In genomic region chr4:6991771-6992557, GRCh38 we compare ENCODE assay signal across 8 cellular contexts. TPM values are rescaled to one million over a fixed set of nuclear protein-coding genes. Genes with fewer than 3 reads are reported as not detected.
DNase-seq lines count a peak whose midpoint lies in the region; ATAC-seq, FAIRE-seq and TF ChIP-seq lines count a peak whose summit lies in the region.

No MANE protein-coding gene starts in this region.

- H3K36me3 ChIP-seq in GM12878 (ENCODE audit: control insufficient read depth in 2 of 2, insufficient read depth in 2 of 2, low read length in 1 of 2): peaks cover 1 to 17% of the 10 kb centered on the region in 2 experiments; a peak in 3 of 4 replicates

- peak overlapping the region; percentile 56 for H3K27ac ChIP-seq in GM12878 (ENCODE audit: control insufficient read depth, insufficient read depth)

- H3K4me1 ChIP-seq in GM12878 (ENCODE audit: control insufficient read depth, insufficient read depth, low read length): peaks cover 32% of the 10 kb centered on the region

- in situ Hi-C loops in GM12878 (cut with MboI): no loop called here

- 65% methylated on average over 15 of the region's 15 CpGs for WGBS in GM12878 (ENCODE audit: insufficient coverage, insufficient replicate concordance, low lambda C conversion rate, missing lambda C conversion rate)

- FAIRE-seq in GM12878 (lab: Jason Lieb, UNC): no peak

- H3K79me2 ChIP-seq in GM12878 (ENCODE audit: control insufficient read depth, insufficient read depth, low read length): peaks cover 34% of the 10 kb centered on the region

- H3K4me3 ChIP-seq in GM12878: no peak overlapping the region

- RAD21 ChIA-PET in GM12878 (lab: Charles Lee; ENCODE audit: unreplicated experiment): interaction anchor here (0.7 to 1.4 kb wide), 3 partner anchors 16 to 79 kb away, joined by 3 read pairs; no protein-coding TSS in a partner anchor

- no peaks in the 10 kb centered on the region for H4K20me1 ChIP-seq in GM12878 (ENCODE audit: control insufficient read depth, insufficient read depth)

- no peaks in the 10 kb centered on the region for H3K27me3 ChIP-seq in GM12878 (replicated peaks in 1 of 2; ENCODE audit: control insufficient read depth in 2 of 2, insufficient read depth in 2 of 2, low read length in 1 of 2)

- POLR2A ChIA-PET in GM12878 (lab: Charles Lee): no interaction called here

- ATAC-seq in GM12878: peak; percentile 15; the same call in 2 of the 3 replicates
- ATAC-seq in activated CD4-positive, CD25-positive, alpha-beta regulatory T cell treated with anti-CD3 and anti-CD28 coated beads, Interleukin-2, amount 50 U/mL, for 24 hours: no peak

- peak; percentile 71 for DNase-seq in AG08395 (ENCODE audit: low spot score)
- peak; percentile 65 for DNase-seq in HPDE6-E6E7 (ENCODE audit: extremely low spot score)
- DNase-seq in GM12878 (ENCODE audit: low read depth, low spot score): no peak
- peak; percentile 83 for DNase-seq in medulla oblongata (ENCODE audit: extremely low spot score)
- DNase-seq in GM20000 (ENCODE audit: low spot score): no peak
- DNase-seq in NCI-H2029 treated with DMSO at 0.1 percent for 48 hours (lab: John Stamatoyannopoulos, UW): no peak
- no peak for DNase-seq in HuH-7 (ENCODE audit: low spot score)

- BruUV-seq in GM12878 (replicated peaks; lab: Mats Ljungman, UMichigan): no TSS peak

- no peak overlapping the region for H2AFZ ChIP-seq in GM12878 (ENCODE audit: control insufficient read depth, low read depth, low read length)

- TF ChIP-seq CTCF in GM12878 (IDR thresholded peaks at IDR 0.05 in 2 of 3, conservative IDR thresholded peaks at IDR 0.05 in 1 of 3; ENCODE audit: control insufficient read depth in 2 of 3, extremely low read depth in 1 of 3, insufficient read depth in 1 of 3, low read depth in 3 of 3, low read length in 3 of 3) (no peak), GM20000 (IDR thresholded peaks at IDR 0.05; ENCODE audit: extremely low read depth, missing control alignments) (no peak)

- H3K9me3 ChIP-seq in GM12878 (replicated peaks; ENCODE audit: control insufficient read depth, insufficient read depth, low read length): no peaks in the 10 kb centered on the region

- TF ChIP-seq POLR2A in GM12878 (IDR thresholded peaks at IDR 0.05; ENCODE audit: low read depth, low read length): no peak

- no peak for TF ChIP-seq EP300 in GM12878 (IDR thresholded peaks at IDR 0.05; ENCODE audit: borderline replicate concordance in 1 of 2, control insufficient read depth in 1 of 2, low read depth in 2 of 2, low read length in 2 of 2)

- SMC1A ChIA-PET in GM12878 (lab: Charles Lee; ENCODE audit: uncharacterized antibody, unreplicated experiment): interaction anchor here (1.1 to 1.8 kb wide), 3 partner anchors 16 to 65 kb away, joined by 3 to 6 read pairs (median 4); no protein-coding TSS in a partner anchor

- peak overlapping the region; percentile 45 for H3K4me2 ChIP-seq in GM12878 (ENCODE audit: control insufficient read depth, insufficient read depth)

- CTCF ChIA-PET in GM12878 (lab: Yijun Ruan, JAX): interaction anchor here (1.1 to 2.5 kb wide), 7 partner anchors 19 to 118 kb away, joined by 3 to 6 read pairs (median 3); no protein-coding TSS in a partner anchor

- no peak overlapping the region for H3K9ac ChIP-seq in GM12878 (ENCODE audit: control insufficient read depth, insufficient read depth, low read length)

- TF ChIP-seq RAD21 in GM12878 (IDR thresholded peaks at IDR 0.05; ENCODE audit: insufficient read depth, low read depth, low read length): no peak

- intact Hi-C loops in GM12878 (cut with micrococcal nuclease; ENCODE audit: unreplicated experiment): no loop called here

TF ChIP-seq in GM12878, 131 proteins besides CTCF, POLR2A, EP300 and RAD21:
- TF ChIP-seq RAD51 (IDR thresholded peaks at IDR 0.05) (no peak), TARDBP (IDR thresholded peaks at IDR 0.05; ENCODE audit: borderline replicate concordance) (no peak), TAF1 (IDR thresholded peaks at IDR 0.05; ENCODE audit: borderline replicate concordance, low read depth, low read length) (no peak), HDAC2 (IDR thresholded peaks at IDR 0.05) (no peak), IKZF1 (conservative IDR thresholded peaks at IDR 0.05) (no peak), SUPT20H (IDR thresholded peaks at IDR 0.05; ENCODE audit: borderline replicate concordance, control insufficient read depth, low read depth, low read length) (no peak)

RNA-seq across cellular contexts. Expression of gene TADA2B, which starts 51.2 kb away (rescaled TPM):
- 9.2 and 10.5 TPM in 2 replicates for total RNA-seq in GM12878 (2013; cell fraction: nucleolus; rRNA removed)
- 8.9 and 9.0 TPM in 2 replicates for total RNA-seq in GM12878 (2014; rRNA removed)
- 6.7 and 6.9 TPM in 2 replicates for total RNA-seq in GM12878 (2014; rRNA removed; fragmentation: Illumina TruSeq; extraction: Trizol)
- 12.0 TPM in 2 replicates for total RNA-seq in GM12878 (2021)
- 5.4 TPM for polyA plus RNA-seq in GM12878 (2011; ENCODE audit: low read depth)
- polyA plus RNA-seq in GM12878 (2011; rRNA removed): 3.7 and 4.3 TPM in 2 replicates
- 5.5 and 6.6 TPM in 2 replicates for polyA plus RNA-seq in GM12878 (2011; cell fraction: cytosol; rRNA removed)
- polyA plus RNA-seq in GM12878 (2011; cell fraction: nucleus; rRNA removed): 9.5 and 13.3 TPM in 2 replicates
- 6.8 and 9.0 TPM in 2 replicates for polyA plus RNA-seq in GM12878 (2012)
- polyA plus RNA-seq in GM12878 (2014; fragmentation: Illumina TruSeq; extraction: Trizol): 6.6 and 7.2 TPM in 2 replicates
- polyA plus RNA-seq in GM12878 (2014; fragmentation: Nextera tagmentation; extraction: Ambion mirVana): 1 to 10 TPM in 1 of 2 experiments, under 1 TPM in 1; 0.66 to 1.2 TPM
- polyA plus RNA-seq in GM12878 (2014; rRNA removed): 7.7 and 7.9 TPM in 2 replicates
- 1 to 10 TPM; 1.1 to 1.3 TPM for polyA plus RNA-seq in GM12878 (2016; fragmentation: Nextera tagmentation; extraction: Ambion mirVana)
- 4.1 and 7.7 TPM in 2 replicates for polyA minus RNA-seq in GM12878 (2011; rRNA and poly(A)+ RNA removed)
- polyA minus RNA-seq in GM12878 (2011; cell fraction: cytosol; rRNA and poly(A)+ RNA removed): 5.0 and 5.9 TPM in 2 replicates
- polyA minus RNA-seq in GM12878 (2011; cell fraction: nucleus; rRNA and poly(A)+ RNA removed): 4.4 and 8.4 TPM in 2 replicates

Comparison
In these comparisons a context has a peak if more than half of its experiments do, and no peak if none do; other contexts are left out.
1. DNase-seq: peak in AG08395 (single experiment), HPDE6-E6E7 (single experiment) and medulla oblongata (single experiment); none in GM12878 (single experiment), GM20000 (single experiment), NCI-H2029 treated with DMSO at 0.1 percent for 48 hours (single experiment) and HuH-7 (single experiment).